ENCODE assay signal across 18 cellular contexts in genomic region chr11:109241988-109242387, GRCh38.
"Had no signal": no experiment of that assay in that cellular context is flagged by ENCODE, and none has a peak within 500 bp of the region (broad histone marks: within the 10 kb centered on the region; RNA-seq: fewer than 3 reads in every experiment).

No MANE protein-coding gene starts in this region.

- H3K27me3 ChIP-seq: cardiac muscle cell had no signal

- H3K4me1 ChIP-seq: psoas muscle had no signal

- H3K36me3 ChIP-seq: cardiac muscle cell had no signal

- ATAC-seq: activated CD8-positive, alpha-beta memory T cell treated with anti-CD3 and anti-CD28 coated beads, Interleukin-2, amount 10 ng/mL, durations not matched to agents 7 days and 5 days; activated T-cell treated with anti-CD3 and anti-CD28 coated beads, Interleukin-2, amount 50 U/mL, for 4 hours; mucosa of descending colon; naive thymus-derived CD8-positive, alpha-beta T cell; psoas muscle; sciatic nerve had no signal

- H3K4me3 ChIP-seq: cardiac muscle cell, lung, mucosa of descending colon, psoas muscle had no signal

- H3K9me3 ChIP-seq: mucosa of descending colon had no signal

- DNase-seq: activated CD4-positive, alpha-beta T cell treated with anti-CD3 and anti-CD28 coated beads for 1 hour; activated CD4-positive, alpha-beta T cell treated with anti-CD3 and anti-CD28 coated beads, Interleukin-2, amount 50 U/mL, for 48 hours; activated CD8-positive, alpha-beta memory T cell treated with anti-CD3 and anti-CD28 coated beads, Interleukin-2, amount 10 ng/mL, durations not matched to agents 7 days and 5 days; activated effector memory CD4-positive, alpha-beta T cell treated with anti-CD3 and anti-CD28 coated beads, Interleukin-2, amount 50 U/mL, for 16 hours; activated naive CD8-positive, alpha-beta T cell treated with anti-CD3 and anti-CD28 coated beads, Interleukin-2, amount 10 ng/mL, durations not matched to agents 7 days and 5 days; activated T-cell treated with anti-CD3 and anti-CD28 coated beads, Interleukin-2, amount 50 U/mL, for 4 hours; aorta; hippocampal formation; mucosa of descending colon; naive thymus-derived CD8-positive, alpha-beta T cell; nucleus accumbens; psoas muscle; stimulated activated CD4-positive, alpha-beta T cell treated with anti-CD3 and anti-CD28 coated beads, Interleukin-2, amount 100 ng/mL, for 24 hours; stimulated activated naive CD4-positive, alpha-beta T cell; SW 1271 had no signal

- H3K27ac ChIP-seq: cardiac muscle cell, psoas muscle had no signal
